17 cellular contexts compared by ENCODE assay signal in the genomic region with DNA sequence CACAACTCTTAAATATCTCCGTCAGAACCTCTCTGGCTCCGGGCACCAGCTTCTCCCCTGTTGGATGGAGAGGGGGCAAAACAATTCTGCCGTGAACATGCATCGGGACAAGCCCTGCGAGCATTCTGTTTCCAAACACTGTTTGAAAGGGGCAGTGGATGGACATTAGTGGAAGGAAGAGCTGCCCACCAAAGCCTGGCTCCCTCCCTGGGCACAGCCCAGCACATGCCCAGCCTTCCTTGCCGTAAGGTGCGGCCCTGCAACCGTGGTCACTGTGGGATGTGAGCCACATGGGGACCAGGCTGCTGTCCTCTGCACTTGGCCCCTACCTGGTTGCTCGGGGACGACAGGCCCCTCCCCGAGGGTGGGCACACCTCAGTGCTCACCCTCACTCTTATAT.
"Had no signal": no experiment of that assay in that cellular context is flagged by ENCODE, and none has a peak within 500 bp of the region (broad histone marks: within the 10 kb centered on the region; RNA-seq: fewer than 3 reads in every experiment).

No MANE protein-coding gene starts in this region.

- H3K36me3 ChIP-seq: ovary had no signal

- H3K9me3 ChIP-seq: esophagus muscularis mucosa, gastrocnemius medialis, mucosa of descending colon, ovary had no signal

- H3K4me3 ChIP-seq: coronary artery, esophagus muscularis mucosa, gastrocnemius medialis, mucosa of descending colon, ovary had no signal

- ATAC-seq: gastrocnemius medialis; left colon; left ventricle myocardium superior; mucosa of descending colon; naive thymus-derived CD8-positive, alpha-beta T cell; right cardiac atrium; stimulated activated memory B cell treated with anti-CD40 and anti-IgM and Interleukin-4, amounts not matched to agents 10 μg/mL and 1 μg/mL and 100 μg/mL, for 72 hours; stimulated activated naive CD8-positive, alpha-beta T cell treated with anti-CD3 and anti-CD28 coated beads, Interleukin-15, amount 100 ng/mL, for 72 hours had no signal

- DNase-seq: central memory CD4-positive, alpha-beta T cell; effector CD8-positive, alpha-beta T cell; gastrocnemius medialis; immature natural killer cell; left colon; left ventricle myocardium superior; mucosa of descending colon; naive thymus-derived CD8-positive, alpha-beta T cell; nucleus accumbens; ovary; right cardiac atrium; stimulated activated CD4-positive, alpha-beta T cell treated with anti-CD3 and anti-CD28 coated beads, Interleukin-4, amount 100 ng/mL, for 24 hours; stimulated activated naive CD8-positive, alpha-beta T cell treated with anti-CD3 and anti-CD28 coated beads, Interleukin-15, amount 100 ng/mL, for 72 hours; trophoblast cell had no signal

- H3K27me3 ChIP-seq: esophagus muscularis mucosa, gastrocnemius medialis, ovary had no signal

- H3K27ac ChIP-seq: coronary artery, esophagus muscularis mucosa, gastrocnemius medialis, ovary had no signal
